ENCODE assay signal across 18 cellular contexts in genomic region chr2:173298536-173299097, GRCh38. TPM values are rescaled to one million over a fixed set of nuclear protein-coding genes. Genes with fewer than 3 reads are reported as not detected.
DNase-seq lines count a peak whose midpoint lies in the region; ATAC-seq and TF ChIP-seq lines count a peak whose summit lies in the region.
"Had no signal": no experiment of that assay in that cellular context is flagged by ENCODE, and none has a peak within 500 bp of the region (broad histone marks: within the 10 kb centered on the region; RNA-seq: fewer than 3 reads in every experiment).

No MANE protein-coding gene starts in this region.

- no peaks in the 10 kb centered on the region for H3K9me2 ChIP-seq in GM23338 (ENCODE audit: insufficient read depth)
- H3K9me2 ChIP-seq: SK-N-SH had no signal

- peak; percentile 49 for DNase-seq in GM23338 (ENCODE audit: low spot score)
- DNase-seq in NB4 (ENCODE audit: low read depth), result peak; percentile 23
- peak; percentile 12 for DNase-seq in astrocyte of the hippocampus (ENCODE audit: low read depth, low spot score)
- DNase-seq in fibroblast of mammary gland (ENCODE audit: low read depth), result peak; percentile 5
- DNase-seq in A673 (ENCODE audit: low spot score), result no peak
- no peak for DNase-seq in T-helper 2 cell
- no peak for DNase-seq in CD8-positive, alpha-beta T cell
- DNase-seq: ACHN; CD4-positive, CD25-positive, alpha-beta regulatory T cell; H9; NCI-H1092; NCI-H1694; NCI-H446; NCI-H774; Right ventricle myocardium superior; SK-N-SH had no signal

- TF ChIP-seq CTCF in GM23338 (conservative IDR thresholded peaks at IDR 0.05; ENCODE audit: low read depth in 2 of 2) (no peak), NB4 (IDR thresholded peaks at IDR 0.05; ENCODE audit: low read depth, low read length) (no peak), fibroblast of mammary gland (conservative IDR thresholded peaks at IDR 0.05; ENCODE audit: control insufficient read depth, insufficient read depth, low read depth, low read length) (no peak), A673 (conservative IDR thresholded peaks at IDR 0.05; ENCODE audit: low read depth, low read length) (no peak)
- TF ChIP-seq CTCF in CD8-positive, alpha-beta T cell (IDR thresholded peaks at IDR 0.05), result no peak

- H3K27ac ChIP-seq in GM23338 (ENCODE audit: low read depth), result no peak overlapping the region
- no peak overlapping the region for H3K27ac ChIP-seq in A673 (ENCODE audit: low read depth, low read length, poor library complexity, severe bottlenecking)
- H3K27ac ChIP-seq in CD8-positive, alpha-beta T cell (ENCODE audit: low read depth, low read length), result no peak overlapping the region

- CTCF ChIA-PET in A673 (lab: Charles Lee), result no interaction called here
- CTCF ChIA-PET in CD8-positive, alpha-beta T cell (lab: Charles Lee), result interaction anchor here (0.6 kb wide), 1 partner anchor 15 kb away, joined by 3 read pairs; no protein-coding TSS in a partner anchor

- H3K4me3 ChIP-seq in GM23338 (no peak overlapping the region), NB4 (ENCODE audit: low read depth, low read length) (no peak overlapping the region), fibroblast of mammary gland (ENCODE audit: control insufficient read depth, low read depth, low read length) (no peak overlapping the region), A673 (ENCODE audit: low read depth, low read length, poor library complexity, severe bottlenecking) (no peak overlapping the region)
- no peak overlapping the region for H3K4me3 ChIP-seq in CD8-positive, alpha-beta T cell (ENCODE audit: low read depth, low read length)

- H3K27me3 ChIP-seq in GM23338 (ENCODE audit: insufficient read depth), result no peaks in the 10 kb centered on the region
- no peaks in the 10 kb centered on the region for H3K27me3 ChIP-seq in A673 (replicated peaks; ENCODE audit: insufficient read depth, low read depth, low read length, poor library complexity)
- H3K27me3 ChIP-seq in CD8-positive, alpha-beta T cell (ENCODE audit: insufficient read depth, low read length), result no peaks in the 10 kb centered on the region

- H3K4me1 ChIP-seq in GM23338 (ENCODE audit: insufficient read depth) (no peaks in the 10 kb centered on the region), A673 (ENCODE audit: insufficient read depth, low read length, poor library complexity, severe bottlenecking) (no peaks in the 10 kb centered on the region)
- H3K4me1 ChIP-seq in CD8-positive, alpha-beta T cell (ENCODE audit: insufficient read depth, low read length), result no peaks in the 10 kb centered on the region

- no peak for ATAC-seq in GM23338
- ATAC-seq in HG03139 (IDR thresholded peaks at IDR 0.05; ENCODE audit: unreplicated experiment), result no peak
- no peak for ATAC-seq in CD8-positive, alpha-beta T cell
- ATAC-seq: Panc1 had no signal

- peaks cover 88% of the 10 kb centered on the region for H3K9me3 Mint-ChIP-seq in GM23338
- H3K9me3 Mint-ChIP-seq in CD8-positive, alpha-beta T cell, result peaks cover 10% of the 10 kb centered on the region

- POLR2A ChIA-PET in A673 (lab: Charles Lee; ENCODE audit: low non-redundant PET), result no interaction called here
- POLR2A ChIA-PET in CD8-positive, alpha-beta T cell (lab: Charles Lee), result no interaction called here

- H3K4me1 Mint-ChIP-seq in GM23338, result no peaks in the 10 kb centered on the region
- H3K4me1 Mint-ChIP-seq in CD8-positive, alpha-beta T cell (ENCODE audit: low read depth), result no peaks in the 10 kb centered on the region

- TF ChIP-seq POLR2A in NB4 (IDR thresholded peaks at IDR 0.05; ENCODE audit: extremely low read depth, insufficient read length), result no peak

- no peak overlapping the region for H3K27ac Mint-ChIP-seq in GM23338
- no peak overlapping the region for H3K27ac Mint-ChIP-seq in CD8-positive, alpha-beta T cell
- H3K27ac Mint-ChIP-seq: CD4-positive, CD25-positive, alpha-beta regulatory T cell; H9 had no signal

- intact Hi-C loops in A673 (cut with micrococcal nuclease; ENCODE audit: unreplicated experiment), result no loop called here
- intact Hi-C loops in CD8-positive, alpha-beta T cell (cut with DNase I, micrococcal nuclease), result no loop called here

- H3F3A ChIP-seq in GM23338 (replicated peaks; ENCODE audit: low read depth), result no peaks in the 10 kb centered on the region

- peaks cover 12% of the 10 kb centered on the region for H3K27me3 Mint-ChIP-seq in GM23338 (ENCODE audit: insufficient read depth, low read depth, poor library complexity)
- peaks cover 3% of the 10 kb centered on the region for H3K27me3 Mint-ChIP-seq in CD8-positive, alpha-beta T cell (ENCODE audit: low read depth)

- peaks cover 25% of the 10 kb centered on the region for H3K36me3 ChIP-seq in GM23338 (ENCODE audit: insufficient read depth)
- H3K36me3 ChIP-seq in A673 (ENCODE audit: insufficient read depth, low read length, poor library complexity, severe bottlenecking), result no peaks in the 10 kb centered on the region
- no peaks in the 10 kb centered on the region for H3K36me3 ChIP-seq in CD8-positive, alpha-beta T cell (ENCODE audit: insufficient read depth, low read length)

- H3K79me2 ChIP-seq in GM23338 (replicated peaks; ENCODE audit: insufficient read depth), result no peaks in the 10 kb centered on the region

- peaks cover 75% of the 10 kb centered on the region for H3K36me3 Mint-ChIP-seq in GM23338 (ENCODE audit: low read depth)
- H3K36me3 Mint-ChIP-seq in CD8-positive, alpha-beta T cell, result no peaks in the 10 kb centered on the region
- H3K36me3 Mint-ChIP-seq: CD4-positive, CD25-positive, alpha-beta regulatory T cell had no signal

- BruUV-seq in A673 (replicated peaks; lab: Mats Ljungman, UMichigan), result no TSS peak

- no peak overlapping the region for H3K4me3 Mint-ChIP-seq in GM23338
- no peak overlapping the region for H3K4me3 Mint-ChIP-seq in CD8-positive, alpha-beta T cell
- H3K4me3 Mint-ChIP-seq: CD4-positive, CD25-positive, alpha-beta regulatory T cell; H9 had no signal

- H3K9me3 ChIP-seq in A673 (ENCODE audit: low read depth, low read length, poor library complexity, severe bottlenecking), result peaks cover 23% of the 10 kb centered on the region
- H3K9me3 ChIP-seq in CD8-positive, alpha-beta T cell (ENCODE audit: low read length), result no peaks in the 10 kb centered on the region
- H3K9me3 ChIP-seq: SK-N-SH had no signal

- no peak overlapping the region for H2AFZ ChIP-seq in GM23338

- H3K4me2 ChIP-seq in GM23338, result no peak overlapping the region
- H3K4me2 ChIP-seq: SK-N-SH had no signal

- no peaks in the 10 kb centered on the region for H4K20me1 ChIP-seq in GM23338 (replicated peaks; ENCODE audit: insufficient read depth)

TF ChIP-seq in GM23338, 12 proteins besides CTCF, POLR2A, EP300 and RAD21 (continues in another document):
- TF ChIP-seq POLR2AphosphoS5 (IDR thresholded peaks at IDR 0.05; ENCODE audit: low read depth) (no peak), NANOG (IDR thresholded peaks at IDR 0.05; ENCODE audit: borderline replicate concordance) (no peak), EZH2phosphoT487 (IDR thresholded peaks at IDR 0.05; ENCODE audit: unreplicated experiment) (no peak), STAT1 (IDR thresholded peaks at IDR 0.05; ENCODE audit: unreplicated experiment) (no peak), REST (IDR thresholded peaks at IDR 0.05; ENCODE audit: unreplicated experiment) (no peak), ETS1 (IDR thresholded peaks at IDR 0.05) (no peak), ZNF331 (CRISPR knock-in tag; IDR thresholded peaks at IDR 0.05; ENCODE audit: low read depth) (no peak), JUNB (IDR thresholded peaks at IDR 0.05; ENCODE audit: unreplicated experiment) (no peak), ZNF114 (CRISPR knock-in tag; IDR thresholded peaks at IDR 0.05) (no peak), EZH2 (IDR thresholded peaks at IDR 0.05; ENCODE audit: low read depth, unreplicated experiment) (no peak), CREB1 (CRISPR knock-in tag; IDR thresholded peaks at IDR 0.05; ENCODE audit: low read depth) (no peak)

RNA-seq across cellular contexts. Expression of gene CDCA7, which starts 56.1 kb away (rescaled TPM):
- 84.3 and 95.5 TPM in 2 replicates for total RNA-seq in GM23338 (2014; rRNA removed; shearing (Covaris generic))
- 52.7 and 63.7 TPM in 2 replicates for polyA plus RNA-seq in GM23338 (2016; fragmentation: Nextera tagmentation; extraction: Ambion mirVana)
- 64.9 and 72.5 TPM in 2 replicates for total RNA-seq in A673 (2021)
- 1 to 10 TPM; 1.7 to 1.9 TPM for total RNA-seq in CD8-positive, alpha-beta T cell

Comparison
In these comparisons a context has a peak if more than half of its experiments do, and no peak if none do; other contexts are left out.
1. DNase-seq: peak in GM23338 (single experiment), NB4 (single experiment), astrocyte of the hippocampus (single experiment) and fibroblast of mammary gland (single experiment); none in A673 (single experiment), T-helper 2 cell (0 of 5) and CD8-positive, alpha-beta T cell (0 of 7).
2. RNA of gene CDCA7, which starts 56.1 kb away (total RNA-seq): 84.3 to 95.5 TPM in GM23338 and 64.9 to 72.5 TPM in A673; 1.7 to 1.9 TPM in CD8-positive, alpha-beta T cell; every median in the first group is over 10 times any median in the second.